In the genomic region with DNA sequence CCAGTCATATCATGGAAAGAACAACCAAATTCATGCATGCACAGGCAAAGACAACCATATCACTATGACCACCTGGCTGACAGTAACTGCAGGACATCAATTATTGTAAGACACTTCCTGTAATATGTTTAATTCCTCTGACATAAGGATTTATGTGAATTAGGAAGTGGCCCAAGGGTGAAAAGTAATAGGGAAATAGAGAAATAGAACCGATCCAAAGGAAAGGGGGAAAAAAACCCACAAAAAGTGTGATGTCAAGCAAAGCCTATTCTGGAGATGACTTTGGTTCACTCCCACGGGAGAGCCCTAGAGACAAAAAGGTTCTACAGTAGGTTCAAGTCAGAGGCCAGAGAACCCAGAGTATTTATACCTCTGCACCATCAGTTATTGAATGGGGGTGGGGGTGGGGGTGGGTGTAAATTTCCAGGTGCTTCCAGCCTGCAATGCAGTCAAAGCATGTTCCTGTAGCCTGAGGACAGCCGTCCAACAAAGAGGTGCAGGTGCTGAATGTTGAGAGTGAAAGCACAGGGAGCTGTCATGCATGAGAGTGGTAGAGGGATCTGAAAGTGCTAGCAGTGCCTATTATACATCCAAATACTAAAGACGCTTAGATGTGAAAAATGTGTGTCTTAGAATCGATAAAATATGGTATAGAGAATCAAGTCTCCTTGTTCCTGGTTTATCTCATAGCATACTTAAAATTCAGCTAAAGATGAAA, we compare ENCODE assay signal across 13 cellular contexts.
A peak's percentile ranks its signal among the peaks of the same experiment; 100 is the strongest.
DNase-seq lines count a peak whose midpoint lies in the region; ATAC-seq and TF ChIP-seq lines count a peak whose summit lies in the region.
"Had no signal": no experiment of that assay in that cellular context is flagged by ENCODE, and none has a peak within 500 bp of the region (broad histone marks: within the 10 kb centered on the region; RNA-seq: fewer than 3 reads in every experiment).

No MANE protein-coding gene starts in this region.

- peaks cover 23% of the 10 kb centered on the region for H3K4me1 ChIP-seq in MM.1S (ENCODE audit: low read length)
- H3K4me1 ChIP-seq in right cardiac atrium (ENCODE audit: control insufficient read depth, insufficient read depth, low read length): no peaks in the 10 kb centered on the region
- H3K4me1 ChIP-seq: SJSA1, uterus had no signal

- no peaks in the 10 kb centered on the region for H4K20me1 ChIP-seq in MM.1S (ENCODE audit: insufficient read depth, low read length)

- in situ Hi-C loops in KBM-7 (cut with MboI; ENCODE audit: low pct_unique_long_range_greater_than_20kb, low sequenced_read_pairs): no loop called here

- no peak for TF ChIP-seq CTCF in MM.1S (IDR thresholded peaks at IDR 0.05; ENCODE audit: low read length)

- H2AFZ ChIP-seq in MM.1S (ENCODE audit: low read length): no peak overlapping the region

- H3K36me3 ChIP-seq in MM.1S (replicated peaks; ENCODE audit: insufficient read depth, low read length): no peaks in the 10 kb centered on the region
- H3K36me3 ChIP-seq: SJSA1, uterus had no signal

- WGBS in right cardiac atrium: 82% methylated on average over 5 of the region's 5 CpGs

- H3K9me3 ChIP-seq in MM.1S (replicated peaks; ENCODE audit: insufficient read depth, low read length) (no peaks in the 10 kb centered on the region), right cardiac atrium (ENCODE audit: control insufficient read depth, low read length) (no peaks in the 10 kb centered on the region)
- H3K9me3 ChIP-seq: SJSA1, uterus had no signal

- ATAC-seq in GM18502 (IDR thresholded peaks at IDR 0.05; ENCODE audit: poor library complexity, unreplicated experiment): peak; percentile 86
- peak; percentile 88 for ATAC-seq in GM19452 (IDR thresholded peaks at IDR 0.05; ENCODE audit: unreplicated experiment)
- peak; percentile 92 for ATAC-seq in HG02938 (IDR thresholded peaks at IDR 0.05; ENCODE audit: unreplicated experiment)
- ATAC-seq in right cardiac atrium: no peak
- ATAC-seq: activated CD8-positive, alpha-beta T cell treated with anti-CD3 and anti-CD28 coated beads for 36 hours had no signal

- H3K4me3 ChIP-seq in MM.1S (ENCODE audit: low read length) (no peak overlapping the region), right cardiac atrium (ENCODE audit: low read length) (no peak overlapping the region)
- H3K4me3 ChIP-seq: SJSA1, uterus had no signal

- intact Hi-C loops in right cardiac atrium (cut with DNase I): no loop called here
- intact Hi-C loops in posterior vena cava (cut with DNase I): no loop called here

- DNase-seq in MM.1S (peak; percentile 70), right cardiac atrium (no peak), posterior vena cava (ENCODE audit: low spot score) (no peak), HK-2 (ENCODE audit: unreplicated experiment) (no peak), KBM-7 (no peak)
- DNase-seq: activated CD8-positive, alpha-beta T cell treated with anti-CD3 and anti-CD28 coated beads for 36 hours; islet precursor cell; NCI-H2081 treated with DMSO at 0.1 percent for 48 hours; uterus had no signal

- H3K27ac ChIP-seq in MM.1S (ENCODE audit: low read length) (no peak overlapping the region), right cardiac atrium (ENCODE audit: low read length) (no peak overlapping the region)
- H3K27ac ChIP-seq: SJSA1, uterus had no signal

- H3K4me2 ChIP-seq in MM.1S (ENCODE audit: low read depth, low read length): no peak overlapping the region

- H3K9ac ChIP-seq in MM.1S (ENCODE audit: low read length): no peak overlapping the region

- H3K27me3 ChIP-seq in MM.1S (replicated peaks; ENCODE audit: insufficient read depth, low read length): no peaks in the 10 kb centered on the region
- no peaks in the 10 kb centered on the region for H3K27me3 ChIP-seq in right cardiac atrium (ENCODE audit: control insufficient read depth, insufficient read depth)
- H3K27me3 ChIP-seq: SJSA1, uterus had no signal

- peaks cover 6% of the 10 kb centered on the region; the same call in 1 of the 2 replicates for H3F3A ChIP-seq in MM.1S (ENCODE audit: insufficient read depth, low read length)

- H3K9me2 ChIP-seq in MM.1S (replicated peaks; ENCODE audit: insufficient read depth, low read length): no peaks in the 10 kb centered on the region

- H3K79me2 ChIP-seq in MM.1S (ENCODE audit: low read length): no peaks in the 10 kb centered on the region

Comparison
In these comparisons a context has a peak if more than half of its experiments do, and no peak if none do; other contexts are left out.
1. ATAC-seq: peak in GM18502 (single experiment), GM19452 (single experiment) and HG02938 (single experiment); none in right cardiac atrium (0 of 2).